Comparison of ENCODE assay signal across 10 cellular contexts in genomic region chr6:44249082-44249748, GRCh38. TPM values are rescaled to one million over a fixed set of nuclear protein-coding genes. Genes with fewer than 3 reads are reported as not detected.
DNase-seq lines count a peak whose midpoint lies in the region; ATAC-seq and TF ChIP-seq lines count a peak whose summit lies in the region.
"Had no signal": no experiment of that assay in that cellular context is flagged by ENCODE, and none has a peak within 500 bp of the region (broad histone marks: within the 10 kb centered on the region; RNA-seq: fewer than 3 reads in every experiment).

No MANE protein-coding gene starts in this region.

- H3K9me2 ChIP-seq in SU-DHL-6 (replicated peaks; ENCODE audit: insufficient read depth, low read length), result no peaks in the 10 kb centered on the region

- 80 to 83% methylated on average over 9 of the region's 9 CpGs for WGBS in sigmoid colon, 2 donors

- H3K9ac ChIP-seq in SU-DHL-6 (ENCODE audit: low read length) (peak overlapping the region; percentile 90), fibroblast of lung (ENCODE audit: insufficient read depth, low read length) (no peak overlapping the region)

- H2AFZ ChIP-seq in SU-DHL-6 (ENCODE audit: low read depth, low read length, severe bottlenecking), result no peak overlapping the region
- no peak overlapping the region for H2AFZ ChIP-seq in fibroblast of lung (ENCODE audit: low read length)

- peaks cover 55% of the 10 kb centered on the region for H3K36me3 ChIP-seq in SU-DHL-6 (ENCODE audit: low read length)
- peaks cover 28% of the 10 kb centered on the region for H3K36me3 ChIP-seq in fibroblast of lung (ENCODE audit: control insufficient read depth, insufficient read depth, low read length)
- H3K36me3 ChIP-seq in sigmoid colon, result peaks cover 36 to 55% (median 52%) of the 10 kb centered on the region in 4 donors

- peaks cover 39% of the 10 kb centered on the region for H3K79me2 ChIP-seq in SU-DHL-6 (ENCODE audit: insufficient read depth, low read length)
- peaks cover 59% of the 10 kb centered on the region for H3K79me2 ChIP-seq in fibroblast of lung (ENCODE audit: control insufficient read depth, insufficient read depth, low read length)

- H3K4me2 ChIP-seq in SU-DHL-6 (ENCODE audit: low read depth, low read length, poor library complexity, severe bottlenecking) (peak overlapping the region; percentile 74), fibroblast of lung (ENCODE audit: extremely low read depth, insufficient read depth, low read length) (peak overlapping the region; percentile 76)

- no peak for DNase-seq in fibroblast of lung (ENCODE audit: low read depth in 2 of 2)
- no peak for DNase-seq in sigmoid colon
- DNase-seq in activated effector memory CD4-positive, alpha-beta T cell treated with Interleukin-2 at 50 U/mL for 16 hours, result no peak
- DNase-seq in sciatic nerve (ENCODE audit: low spot score), result no peak
- DNase-seq: NCI-H1694 treated with DMSO at 0.1 percent for 48 hours, small intestine had no signal

- H3K27ac ChIP-seq in SU-DHL-6 (ENCODE audit: low read depth, low read length) (peak overlapping the region; percentile 85; the same call in 1 of the 2 replicates), fibroblast of lung (ENCODE audit: insufficient read depth, low read length) (no peak overlapping the region), sigmoid colon (peak overlapping the region in 3 of 4 donors; percentile 0 to 96 (median 96))

- TF ChIP-seq EP300 in sigmoid colon (IDR thresholded peaks at IDR 0.05), result no peak

- H4K20me1 ChIP-seq in SU-DHL-6 (ENCODE audit: low read depth, low read length) (peaks cover 50% of the 10 kb centered on the region), fibroblast of lung (ENCODE audit: control insufficient read depth, extremely low read depth, insufficient read depth, low read length) (peaks cover 8% of the 10 kb centered on the region)

- TF ChIP-seq POLR2A in GM19099 (IDR thresholded peaks at IDR 0.05; ENCODE audit: extremely low read depth, insufficient read length, low read depth) (peak; percentile 18), sigmoid colon (IDR thresholded peaks at IDR 0.05) (no peak)

- intact Hi-C loops in sigmoid colon (cut with DNase I), result no loop called here
- intact Hi-C loops in sciatic nerve (cut with DNase I), result no loop called here

- peak overlapping the region; percentile 96 for H3K4me3 ChIP-seq in SU-DHL-6 (ENCODE audit: insufficient read depth, low read length, poor library complexity, severe bottlenecking)
- peak overlapping the region in 3 of 4 experiments; percentile 85 to 91 (median 87) for H3K4me3 ChIP-seq in fibroblast of lung (replicated peaks in 1 of 4; ENCODE audit: control extremely low read depth in 1 of 4, insufficient read depth in 1 of 4, low read depth in 3 of 4, low read length in 4 of 4)
- no peak overlapping the region for H3K4me3 ChIP-seq in sigmoid colon

- H3K27me3 ChIP-seq in SU-DHL-6 (ENCODE audit: low read length), result no peaks in the 10 kb centered on the region
- H3K27me3 ChIP-seq in fibroblast of lung (ENCODE audit: control insufficient read depth, insufficient read depth, low read length), result no peaks in the 10 kb centered on the region
- H3K27me3 ChIP-seq in sigmoid colon, result no peaks in the 10 kb centered on the region

- H3K9me3 ChIP-seq in SU-DHL-6 (ENCODE audit: insufficient read depth, low read length) (no peaks in the 10 kb centered on the region), fibroblast of lung (ENCODE audit: control insufficient read depth, insufficient read depth, low read depth, low read length) (no peaks in the 10 kb centered on the region), sigmoid colon (no peaks in the 10 kb centered on the region)

- peaks cover 71% of the 10 kb centered on the region for H3F3A ChIP-seq in SU-DHL-6 (ENCODE audit: insufficient read depth)

- H3K4me1 ChIP-seq in fibroblast of lung (ENCODE audit: control insufficient read depth, extremely low read depth, insufficient read depth, low read length) (peaks cover 5% of the 10 kb centered on the region), sigmoid colon (peaks cover 0 to 29% (median 25%) of the 10 kb centered on the region in 4 donors)

- no peak for ATAC-seq in GM21717 (IDR thresholded peaks at IDR 0.05; ENCODE audit: unreplicated experiment)
- no peak for ATAC-seq in sciatic nerve
- no peak for ATAC-seq in HG03354 (IDR thresholded peaks at IDR 0.05; ENCODE audit: poor library complexity, severe bottlenecking, unreplicated experiment)

- no peak for TF ChIP-seq CTCF in SU-DHL-6 (IDR thresholded peaks at IDR 0.05; ENCODE audit: insufficient read depth, low read length, poor library complexity, severe bottlenecking)
- TF ChIP-seq CTCF in fibroblast of lung (conservative IDR thresholded peaks at IDR 0.05 in 1 of 2, IDR thresholded peaks at IDR 0.05 in 1 of 2; ENCODE audit: low read depth in 1 of 2, low read length in 2 of 2), result no peak
- no peak for TF ChIP-seq CTCF in sigmoid colon (IDR thresholded peaks at IDR 0.05)

RNA-seq across cellular contexts. Expression of gene HSP90AB1, which starts 2.3 kb away (rescaled TPM):
- total RNA-seq in fibroblast of lung, result 449 and 452 TPM in 2 replicates
- polyA plus RNA-seq in fibroblast of lung, result 775 and 1,146 TPM in 2 replicates
- 584 and 848 TPM in 2 replicates for polyA plus RNA-seq in fibroblast of lung (2012)
- polyA minus RNA-seq in fibroblast of lung (ENCODE audit: low replicate concordance), result 305 and 449 TPM in 2 replicates
- 100 to 1,000 TPM; 442 to 569 (median 518) TPM for total RNA-seq in sigmoid colon
- polyA plus RNA-seq in sigmoid colon, result 100 to 1,000 TPM; 182 to 484 (median 320) TPM
- 470 TPM for total RNA-seq in sciatic nerve

RNA-seq across cellular contexts. Expression of gene SLC35B2, which starts 8.1 kb away (rescaled TPM):
- total RNA-seq in fibroblast of lung (57.0 and 88.4 TPM in 2 replicates), sigmoid colon (10 to 100 TPM; 25.3 to 28.8 (median 27.2) TPM), sciatic nerve (26.8 TPM)
- polyA plus RNA-seq in fibroblast of lung (89.4 and 94.1 TPM in 2 replicates), sigmoid colon (10 to 100 TPM in 1 of 3 donors, 1 to 10 TPM in 2; 7.2 to 36.9 (median 7.9) TPM)
- 66.0 and 83.4 TPM in 2 replicates for polyA plus RNA-seq in fibroblast of lung (2012)
- polyA minus RNA-seq in fibroblast of lung (ENCODE audit: low replicate concordance), result 109 and 171 TPM in 2 replicates

RNA-seq across cellular contexts. Expression of gene NFKBIE, which starts 16.1 kb away (rescaled TPM):
- 5.4 and 6.4 TPM in 2 replicates for total RNA-seq in fibroblast of lung
- polyA plus RNA-seq in fibroblast of lung, result 1.6 and 3.7 TPM in 2 replicates
- polyA plus RNA-seq in fibroblast of lung (2012), result 3.8 and 5.9 TPM in 2 replicates
- 0.71 and 7.1 TPM in 2 replicates for polyA minus RNA-seq in fibroblast of lung (ENCODE audit: low replicate concordance)
- 10 to 100 TPM in 1 of 4 donors, 1 to 10 TPM in 3; 4.7 to 13.6 (median 8.4) TPM for total RNA-seq in sigmoid colon
- polyA plus RNA-seq in sigmoid colon, result 10 to 100 TPM in 2 of 3 donors, 1 to 10 TPM in 1; 8.4 to 16.2 (median 13.4) TPM
- total RNA-seq in sciatic nerve, result 9.1 TPM

RNA-seq across cellular contexts. Expression of gene TMEM151B, which starts 21.0 kb away (rescaled TPM):
- total RNA-seq in fibroblast of lung (under 0.01 TPM in 2 replicates), sigmoid colon (1 to 10 TPM in 1 of 4 donors, under 1 TPM in 3; 0.16 to 1.1 (median 0.68) TPM), sciatic nerve (not detected)
- polyA plus RNA-seq in fibroblast of lung (not detected in 2 replicates), sigmoid colon (under 1 TPM in 1 of 3 donors, not detected in 2; 0.63 TPM)
- polyA plus RNA-seq in fibroblast of lung (2012), result not detected in 2 replicates
- not detected in 2 replicates for polyA minus RNA-seq in fibroblast of lung (ENCODE audit: low replicate concordance)

RNA-seq across cellular contexts. Expression of gene SLC29A1, which starts 25.8 kb away (rescaled TPM):
- total RNA-seq in fibroblast of lung (7.7 and 13.4 TPM in 2 replicates), sigmoid colon (100 to 1,000 TPM; 147 to 195 (median 180) TPM), sciatic nerve (71.7 TPM)
- polyA plus RNA-seq in fibroblast of lung (21.9 and 43.6 TPM in 2 replicates), sigmoid colon (10 to 100 TPM in 2 of 3 donors, 1 to 10 TPM in 1; 4.2 to 24.8 (median 10.8) TPM)
- polyA plus RNA-seq in fibroblast of lung (2012), result 16.4 and 32.8 TPM in 2 replicates
- polyA minus RNA-seq in fibroblast of lung (ENCODE audit: low replicate concordance), result 48.1 and 108 TPM in 2 replicates

Comparison
In these comparisons a context has a peak if more than half of its experiments do, and no peak if none do; other contexts are left out.
1. H3K4me3 ChIP-seq: peak in SU-DHL-6 (single experiment) and fibroblast of lung (3 of 4); none in sigmoid colon (0 of 4).